In genomic region chr12:14403293-14403692, GRCh38 we compare ENCODE assay signal across 1 cellular context.
TF ChIP-seq lines count a peak whose summit lies in the region.

No MANE protein-coding gene starts in this region.

TF ChIP-seq in K562, 482 proteins besides CTCF, POLR2A, EP300 and RAD21 (continued from another document):
- TF ChIP-seq, protein P1, sequence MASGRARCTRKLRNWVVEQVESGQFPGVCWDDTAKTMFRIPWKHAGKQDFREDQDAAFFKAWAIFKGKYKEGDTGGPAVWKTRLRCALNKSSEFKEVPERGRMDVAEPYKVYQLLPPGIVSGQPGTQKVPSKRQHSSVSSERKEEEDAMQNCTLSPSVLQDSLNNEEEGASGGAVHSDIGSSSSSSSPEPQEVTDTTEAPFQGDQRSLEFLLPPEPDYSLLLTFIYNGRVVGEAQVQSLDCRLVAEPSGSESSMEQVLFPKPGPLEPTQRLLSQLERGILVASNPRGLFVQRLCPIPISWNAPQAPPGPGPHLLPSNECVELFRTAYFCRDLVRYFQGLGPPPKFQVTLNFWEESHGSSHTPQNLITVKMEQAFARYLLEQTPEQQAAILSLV (tag; IDR thresholded peaks at IDR 0.05), result no peak
- TF ChIP-seq BRD4 (IDR thresholded peaks at IDR 0.05) (no peak), SMAD1 (IDR thresholded peaks at IDR 0.05; ENCODE audit: low read depth, low read length, partially characterized antibody) (no peak), KAT7 (CRISPR knock-in tag; IDR thresholded peaks at IDR 0.05; ENCODE audit: borderline replicate concordance) (no peak), MTA3 (IDR thresholded peaks at IDR 0.05; ENCODE audit: borderline replicate concordance) (no peak), NEUROD1 (IDR thresholded peaks at IDR 0.05; ENCODE audit: borderline replicate concordance, low read depth, low read length, partially characterized antibody) (no peak), TBL1XR1 (IDR thresholded peaks at IDR 0.05; ENCODE audit: low read length in 2 of 2) (no peak), ZNF444 (CRISPR knock-in tag; IDR thresholded peaks at IDR 0.05) (no peak)
- TF ChIP-seq, protein P2, sequence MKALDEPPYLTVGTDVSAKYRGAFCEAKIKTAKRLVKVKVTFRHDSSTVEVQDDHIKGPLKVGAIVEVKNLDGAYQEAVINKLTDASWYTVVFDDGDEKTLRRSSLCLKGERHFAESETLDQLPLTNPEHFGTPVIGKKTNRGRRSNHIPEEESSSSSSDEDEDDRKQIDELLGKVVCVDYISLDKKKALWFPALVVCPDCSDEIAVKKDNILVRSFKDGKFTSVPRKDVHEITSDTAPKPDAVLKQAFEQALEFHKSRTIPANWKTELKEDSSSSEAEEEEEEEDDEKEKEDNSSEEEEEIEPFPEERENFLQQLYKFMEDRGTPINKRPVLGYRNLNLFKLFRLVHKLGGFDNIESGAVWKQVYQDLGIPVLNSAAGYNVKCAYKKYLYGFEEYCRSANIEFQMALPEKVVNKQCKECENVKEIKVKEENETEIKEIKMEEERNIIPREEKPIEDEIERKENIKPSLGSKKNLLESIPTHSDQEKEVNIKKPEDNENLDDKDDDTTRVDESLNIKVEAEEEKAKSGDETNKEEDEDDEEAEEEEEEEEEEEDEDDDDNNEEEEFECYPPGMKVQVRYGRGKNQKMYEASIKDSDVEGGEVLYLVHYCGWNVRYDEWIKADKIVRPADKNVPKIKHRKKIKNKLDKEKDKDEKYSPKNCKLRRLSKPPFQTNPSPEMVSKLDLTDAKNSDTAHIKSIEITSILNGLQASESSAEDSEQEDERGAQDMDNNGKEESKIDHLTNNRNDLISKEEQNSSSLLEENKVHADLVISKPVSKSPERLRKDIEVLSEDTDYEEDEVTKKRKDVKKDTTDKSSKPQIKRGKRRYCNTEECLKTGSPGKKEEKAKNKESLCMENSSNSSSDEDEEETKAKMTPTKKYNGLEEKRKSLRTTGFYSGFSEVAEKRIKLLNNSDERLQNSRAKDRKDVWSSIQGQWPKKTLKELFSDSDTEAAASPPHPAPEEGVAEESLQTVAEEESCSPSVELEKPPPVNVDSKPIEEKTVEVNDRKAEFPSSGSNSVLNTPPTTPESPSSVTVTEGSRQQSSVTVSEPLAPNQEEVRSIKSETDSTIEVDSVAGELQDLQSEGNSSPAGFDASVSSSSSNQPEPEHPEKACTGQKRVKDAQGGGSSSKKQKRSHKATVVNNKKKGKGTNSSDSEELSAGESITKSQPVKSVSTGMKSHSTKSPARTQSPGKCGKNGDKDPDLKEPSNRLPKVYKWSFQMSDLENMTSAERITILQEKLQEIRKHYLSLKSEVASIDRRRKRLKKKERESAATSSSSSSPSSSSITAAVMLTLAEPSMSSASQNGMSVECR (CRISPR knock-in tag; IDR thresholded peaks at IDR 0.05), result no peak
- TF ChIP-seq, protein P3, sequence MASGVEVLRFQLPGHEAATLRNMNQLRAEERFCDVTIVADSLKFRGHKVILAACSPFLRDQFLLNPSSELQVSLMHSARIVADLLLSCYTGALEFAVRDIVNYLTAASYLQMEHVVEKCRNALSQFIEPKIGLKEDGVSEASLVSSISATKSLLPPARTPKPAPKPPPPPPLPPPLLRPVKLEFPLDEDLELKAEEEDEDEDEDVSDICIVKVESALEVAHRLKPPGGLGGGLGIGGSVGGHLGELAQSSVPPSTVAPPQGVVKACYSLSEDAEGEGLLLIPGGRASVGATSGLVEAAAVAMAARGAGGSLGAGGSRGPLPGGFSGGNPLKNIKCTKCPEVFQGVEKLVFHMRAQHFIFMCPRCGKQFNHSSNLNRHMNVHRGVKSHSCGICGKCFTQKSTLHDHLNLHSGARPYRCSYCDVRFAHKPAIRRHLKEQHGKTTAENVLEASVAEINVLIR (CRISPR knock-in tag; IDR thresholded peaks at IDR 0.05), result no peak
- TF ChIP-seq, protein P4, sequence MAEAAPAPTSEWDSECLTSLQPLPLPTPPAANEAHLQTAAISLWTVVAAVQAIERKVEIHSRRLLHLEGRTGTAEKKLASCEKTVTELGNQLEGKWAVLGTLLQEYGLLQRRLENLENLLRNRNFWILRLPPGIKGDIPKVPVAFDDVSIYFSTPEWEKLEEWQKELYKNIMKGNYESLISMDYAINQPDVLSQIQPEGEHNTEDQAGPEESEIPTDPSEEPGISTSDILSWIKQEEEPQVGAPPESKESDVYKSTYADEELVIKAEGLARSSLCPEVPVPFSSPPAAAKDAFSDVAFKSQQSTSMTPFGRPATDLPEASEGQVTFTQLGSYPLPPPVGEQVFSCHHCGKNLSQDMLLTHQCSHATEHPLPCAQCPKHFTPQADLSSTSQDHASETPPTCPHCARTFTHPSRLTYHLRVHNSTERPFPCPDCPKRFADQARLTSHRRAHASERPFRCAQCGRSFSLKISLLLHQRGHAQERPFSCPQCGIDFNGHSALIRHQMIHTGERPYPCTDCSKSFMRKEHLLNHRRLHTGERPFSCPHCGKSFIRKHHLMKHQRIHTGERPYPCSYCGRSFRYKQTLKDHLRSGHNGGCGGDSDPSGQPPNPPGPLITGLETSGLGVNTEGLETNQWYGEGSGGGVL (CRISPR knock-in tag; IDR thresholded peaks at IDR 0.05), result no peak
